ENCODE assay signal across 9 cellular contexts in the genomic region with DNA sequence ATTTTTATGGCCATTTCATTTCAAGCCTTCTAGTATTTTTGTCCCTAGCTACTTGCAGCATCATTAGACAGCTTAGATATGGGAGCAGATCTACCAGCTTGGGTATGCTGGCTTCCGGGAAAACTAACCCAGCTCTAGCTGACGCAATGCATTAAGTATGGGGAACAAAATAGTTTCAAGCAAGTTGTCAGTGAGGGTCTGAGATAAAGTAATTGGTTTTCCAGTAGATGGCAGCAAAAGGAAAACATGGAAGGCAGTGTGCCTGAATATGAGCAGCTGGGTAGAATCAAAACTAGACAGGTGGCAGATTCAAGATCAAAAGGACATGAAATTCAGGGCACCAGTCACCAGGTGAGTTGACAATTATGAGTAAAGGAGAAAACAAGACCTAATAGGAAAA.
DNase-seq lines count a peak whose midpoint lies in the region; ATAC-seq and TF ChIP-seq lines count a peak whose summit lies in the region.
"Had no signal": no experiment of that assay in that cellular context is flagged by ENCODE, and none has a peak within 500 bp of the region (broad histone marks: within the 10 kb centered on the region; RNA-seq: fewer than 3 reads in every experiment).

No MANE protein-coding gene starts in this region.

- DNase-seq in COLO829 (ENCODE audit: low spot score) (peak; percentile 26), KBM-7 (peak; percentile 75), SK-N-DZ (ENCODE audit: low spot score) (peak; percentile 8), iPS DF 19.7 (ENCODE audit: low read depth, low spot score) (peak; percentile 30), colonic mucosa (no peak)
- no peak for DNase-seq in activated CD4-positive, alpha-beta T cell treated with anti-CD3 and anti-CD28 coated beads, Interleukin-2, amount 50 U/mL, for 4 hours
- DNase-seq in stimulated activated naive CD4-positive, alpha-beta T cell treated with Interleukin-2 at 50 U/mL for 16 hours (lab: John Stamatoyannopoulos, UW) = no peak

- H3K9ac ChIP-seq in colonic mucosa (ENCODE audit: low read depth in 2 of 2, low read length in 2 of 2) = no peak overlapping the region

- H3K36me3 ChIP-seq in colonic mucosa = no peaks in the 10 kb centered on the region
- H3K36me3 ChIP-seq: upper lobe of left lung had no signal

- H3K4me1 ChIP-seq in colonic mucosa = no peaks in the 10 kb centered on the region
- H3K4me1 ChIP-seq: upper lobe of left lung had no signal

- no peaks in the 10 kb centered on the region for H3K9me3 ChIP-seq in colonic mucosa
- H3K9me3 ChIP-seq: upper lobe of left lung had no signal

- H3K27me3 ChIP-seq in colonic mucosa = no peaks in the 10 kb centered on the region
- H3K27me3 ChIP-seq: upper lobe of left lung had no signal

- no peak for TF ChIP-seq CTCF in colonic mucosa (IDR thresholded peaks at IDR 0.05)

- no peak for ATAC-seq in HG03469 (IDR thresholded peaks at IDR 0.05; ENCODE audit: unreplicated experiment)

- H3K27ac ChIP-seq in colonic mucosa = no peak overlapping the region
- H3K27ac ChIP-seq: upper lobe of left lung had no signal

- no peak overlapping the region for H3K4me3 ChIP-seq in colonic mucosa
- H3K4me3 ChIP-seq: upper lobe of left lung had no signal

- in situ Hi-C loops in KBM-7 (cut with MboI; ENCODE audit: low pct_unique_long_range_greater_than_20kb, low sequenced_read_pairs) = no loop called here

- intact Hi-C loops in colonic mucosa (cut with DNase I) = loop anchor here (10.0 kb wide), 1 partner anchor 380 kb away; no protein-coding TSS in a partner anchor

Comparison
In these comparisons a context has a peak if more than half of its experiments do, and no peak if none do; other contexts are left out.
1. DNase-seq: peak in COLO829 (single experiment), KBM-7 (single experiment), SK-N-DZ (single experiment) and iPS DF 19.7 (single experiment); none in activated CD4-positive, alpha-beta T cell treated with anti-CD3 and anti-CD28 coated beads, Interleukin-2, amount 50 U/mL, for 4 hours (0 of 2), stimulated activated naive CD4-positive, alpha-beta T cell treated with Interleukin-2 at 50 U/mL for 16 hours (single experiment) and colonic mucosa (single experiment).